In the genomic region with DNA sequence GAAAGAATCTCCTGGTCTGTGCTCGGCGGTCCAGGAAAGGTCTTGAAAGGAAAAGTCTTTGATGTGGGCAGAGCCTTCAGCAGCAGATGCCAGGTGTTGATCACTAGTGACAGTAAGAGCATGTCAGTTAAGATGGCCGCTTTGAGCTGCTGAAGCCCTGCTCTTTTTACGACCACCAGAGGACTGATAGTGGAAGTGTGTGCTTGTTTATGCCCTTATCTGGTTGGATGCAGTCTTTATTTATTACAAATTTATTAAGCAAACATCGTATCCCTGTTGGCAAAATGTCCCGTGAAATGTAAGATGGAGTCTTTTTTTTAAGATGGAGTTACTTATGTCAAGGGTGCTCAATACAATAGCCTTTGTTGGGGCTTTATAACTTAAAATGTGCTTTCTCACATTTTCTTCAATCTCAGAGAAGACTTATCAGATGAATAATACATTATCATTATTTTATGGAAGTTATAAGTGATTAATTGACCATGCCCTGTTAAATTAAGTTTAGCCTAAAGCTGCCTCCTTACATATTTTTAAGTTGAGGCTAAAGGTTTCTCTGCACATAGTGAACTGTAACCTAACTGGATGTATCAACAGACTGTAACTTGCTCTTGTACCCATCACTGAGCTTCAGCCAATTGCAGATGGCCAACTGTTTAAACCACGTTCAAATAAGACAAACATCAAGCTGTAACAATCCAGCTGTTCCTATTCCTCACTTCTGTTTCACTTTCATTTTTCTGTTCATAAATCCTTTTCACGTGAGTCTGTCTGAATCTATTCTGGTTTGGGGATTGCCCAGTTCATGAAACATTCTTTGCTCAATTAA, we compare ENCODE assay signal across 8 cellular contexts.
DNase-seq lines count a peak whose midpoint lies in the region; FAIRE-seq and TF ChIP-seq lines count a peak whose summit lies in the region.

No MANE protein-coding gene starts in this region.

- H3K27ac ChIP-seq in OCI-LY1 (ENCODE audit: low read depth, low read length, poor library complexity, severe bottlenecking) (no peak overlapping the region), hepatocyte (no peak overlapping the region), suprapubic skin (no peak overlapping the region)

- TF ChIP-seq POLR2A in suprapubic skin (IDR thresholded peaks at IDR 0.05): no peak

- no peaks in the 10 kb centered on the region for H3F3A ChIP-seq in OCI-LY1 (ENCODE audit: insufficient read depth, low read length)

- 0 out of 2 replicates have a peak overlapping the region, but pooled peaks have one; percentile 7 for H3K9ac ChIP-seq in OCI-LY1 (ENCODE audit: low read length)

- H3K79me2 ChIP-seq in OCI-LY1 (ENCODE audit: insufficient read depth, low read length): no peaks in the 10 kb centered on the region
- no peaks in the 10 kb centered on the region for H3K79me2 ChIP-seq in hepatocyte

- FAIRE-seq in GM18507 (lab: Jason Lieb, UNC): peak; percentile 86

- DNase-seq in GM18507 (ENCODE audit: extremely low spot score, insufficient read length, low read depth) (no peak), HCEC 1CT (peak; percentile 78), hepatocyte (ENCODE audit: low spot score) (no peak), UCSD-AML1 (lab: John Stamatoyannopoulos, UW; ENCODE audit: unreplicated experiment) (no peak), cortex of kidney (lab: John Stamatoyannopoulos, UW) (no peak), suprapubic skin (ENCODE audit: low spot score in 2 of 2) (no peak), NCI-H774 (lab: John Stamatoyannopoulos, UW) (no peak)

- 43% methylated on average over 8 of the region's 8 CpGs for WGBS in hepatocyte (ENCODE audit: low lambda C conversion rate, missing lambda C conversion rate)
- WGBS in suprapubic skin: 62% methylated on average over 8 of the region's 8 CpGs

- H2AFZ ChIP-seq in OCI-LY1 (ENCODE audit: low read length): peak overlapping the region; percentile 70
- peak overlapping the region; percentile 37 for H2AFZ ChIP-seq in hepatocyte

- H3K27me3 ChIP-seq in OCI-LY1 (ENCODE audit: insufficient read depth, low read length) (no peaks in the 10 kb centered on the region), hepatocyte (no peaks in the 10 kb centered on the region), suprapubic skin (no peaks in the 10 kb centered on the region)

- H3K4me2 ChIP-seq in OCI-LY1 (ENCODE audit: low read length) (peak overlapping the region; percentile 51), hepatocyte (peak overlapping the region; percentile 25)

- no peak for TF ChIP-seq EP300 in suprapubic skin (IDR thresholded peaks at IDR 0.05)

- H3K4me1 ChIP-seq in OCI-LY1 (ENCODE audit: insufficient read depth, low read length, severe bottlenecking) (peaks cover 18% of the 10 kb centered on the region), hepatocyte (ENCODE audit: insufficient read depth) (no peaks in the 10 kb centered on the region), suprapubic skin (no peaks in the 10 kb centered on the region)

- no peaks in the 10 kb centered on the region for H3K9me3 ChIP-seq in OCI-LY1 (ENCODE audit: low read length)
- H3K9me3 ChIP-seq in hepatocyte (ENCODE audit: low read depth): no peaks in the 10 kb centered on the region
- H3K9me3 ChIP-seq in suprapubic skin: no peaks in the 10 kb centered on the region

- H3K4me3 ChIP-seq in OCI-LY1 (ENCODE audit: low read depth, low read length, poor library complexity, severe bottlenecking) (peak overlapping the region; percentile 37), hepatocyte (no peak overlapping the region), suprapubic skin (no peak overlapping the region)

- H3K9me2 ChIP-seq in OCI-LY1 (ENCODE audit: low read depth, low read length): no peaks in the 10 kb centered on the region
- H3K9me2 ChIP-seq in hepatocyte (replicated peaks; ENCODE audit: insufficient read depth): no peaks in the 10 kb centered on the region

- TF ChIP-seq CTCF in OCI-LY1 (IDR thresholded peaks at IDR 0.05; ENCODE audit: low read length): no peak
- TF ChIP-seq CTCF in hepatocyte (IDR thresholded peaks at IDR 0.05; ENCODE audit: poor library complexity): no peak
- no peak for TF ChIP-seq CTCF in suprapubic skin (IDR thresholded peaks at IDR 0.05)

- H4K20me1 ChIP-seq in OCI-LY1 (ENCODE audit: insufficient read depth, low read length): no peaks in the 10 kb centered on the region
- H4K20me1 ChIP-seq in hepatocyte (ENCODE audit: insufficient read depth, poor library complexity, severe bottlenecking): no peaks in the 10 kb centered on the region

- H3K36me3 ChIP-seq in OCI-LY1 (ENCODE audit: insufficient read depth, low read length) (no peaks in the 10 kb centered on the region), hepatocyte (replicated peaks; ENCODE audit: insufficient read depth, low read depth) (no peaks in the 10 kb centered on the region), suprapubic skin (no peaks in the 10 kb centered on the region)
